In genomic region chr22:35349704-35350538, GRCh38 we compare ENCODE assay signal across 8 cellular contexts. TPM values are rescaled to one million over a fixed set of nuclear protein-coding genes. Genes with fewer than 3 reads are reported as not detected.
DNase-seq lines count a peak whose midpoint lies in the region; ATAC-seq, FAIRE-seq and TF ChIP-seq lines count a peak whose summit lies in the region.

No MANE protein-coding gene starts in this region.

- H3K36me3 ChIP-seq in fibroblast of lung (ENCODE audit: control insufficient read depth, insufficient read depth, low read length) (no peaks in the 10 kb centered on the region), gastrocnemius medialis (peaks cover 0 to 35% of the 10 kb centered on the region in 2 donors)

- H3K27me3 ChIP-seq in fibroblast of lung (ENCODE audit: control insufficient read depth, insufficient read depth, low read length) (no peaks in the 10 kb centered on the region), gastrocnemius medialis (no peaks in the 10 kb centered on the region)

- DNase-seq in DMS53 (lab: John Stamatoyannopoulos, UW) = peak; percentile 68
- peak; percentile 28 for DNase-seq in NCI-H345 treated with DMSO at 0.1 percent for 48 hours (lab: John Stamatoyannopoulos, UW; ENCODE audit: unreplicated experiment)
- peak; percentile 41 for DNase-seq in fibroblast of lung (ENCODE audit: low read depth in 2 of 2)
- peak; percentile 28 to 55 for DNase-seq in gastrocnemius medialis
- DNase-seq in D721Med (ENCODE audit: insufficient read length, low spot score) = no peak
- DNase-seq in activated naive CD4-positive, alpha-beta T cell treated with anti-CD3 and anti-CD28 coated beads, Interleukin-2, amount 50 U/mL, for 16 hours = no peak
- DNase-seq in middle frontal gyrus (ENCODE audit: extremely low spot score, low spot score) = no peak

- H3K9ac ChIP-seq in fibroblast of lung (ENCODE audit: insufficient read depth, low read length) = no peak overlapping the region

- no peak for FAIRE-seq in D721Med (lab: Jason Lieb, UNC)

- H3K4me3 ChIP-seq in fibroblast of lung (replicated peaks in 1 of 4; ENCODE audit: control extremely low read depth in 1 of 4, insufficient read depth in 1 of 4, low read depth in 3 of 4, low read length in 4 of 4) (no peak overlapping the region), gastrocnemius medialis (peak overlapping the region in 1 of 4 donors; percentile 53)

- intact Hi-C loops in gastrocnemius medialis (cut with DNase I; ENCODE audit: low total_unique reads) = loop anchor here (1.0 to 10.0 kb wide), 7 partner anchors 31 to 775 kb away; partner anchors contain the start of gene HMOX1

- no peaks in the 10 kb centered on the region for H4K20me1 ChIP-seq in fibroblast of lung (ENCODE audit: control insufficient read depth, extremely low read depth, insufficient read depth, low read length)

- no peaks in the 10 kb centered on the region for H3K79me2 ChIP-seq in fibroblast of lung (ENCODE audit: control insufficient read depth, insufficient read depth, low read length)

- peak overlapping the region; percentile 32 for H3K27ac ChIP-seq in fibroblast of lung (ENCODE audit: insufficient read depth, low read length)
- H3K27ac ChIP-seq in gastrocnemius medialis = peak overlapping the region; percentile 83 to 91 (median 86)

- TF ChIP-seq POLR2A in gastrocnemius medialis (IDR thresholded peaks at IDR 0.05) = no peak

- ATAC-seq in gastrocnemius medialis (peak; percentile 56 to 67), GM21447 (IDR thresholded peaks at IDR 0.05; ENCODE audit: unreplicated experiment) (no peak)

- H3K9me3 ChIP-seq in fibroblast of lung (ENCODE audit: control insufficient read depth, insufficient read depth, low read depth, low read length) (no peaks in the 10 kb centered on the region), gastrocnemius medialis (no peaks in the 10 kb centered on the region)

- H2AFZ ChIP-seq in fibroblast of lung (ENCODE audit: low read length) = no peak overlapping the region

- H3K4me2 ChIP-seq in fibroblast of lung (ENCODE audit: extremely low read depth, insufficient read depth, low read length) = no peak overlapping the region

- TF ChIP-seq CTCF in fibroblast of lung (conservative IDR thresholded peaks at IDR 0.05 in 1 of 2, IDR thresholded peaks at IDR 0.05 in 1 of 2; ENCODE audit: low read depth in 1 of 2, low read length in 2 of 2) (no peak), gastrocnemius medialis (IDR thresholded peaks at IDR 0.05 in 4 of 5, conservative IDR thresholded peaks at IDR 0.05 in 1 of 5) (no peak), D721Med (IDR thresholded peaks at IDR 0.05; ENCODE audit: insufficient read depth, missing control alignments) (no peak)

- in situ Hi-C loops in gastrocnemius medialis (cut with MboI; ENCODE audit: low sequenced_read_pairs in 4 of 4) = loop anchor here in 2 of 4 donors (25.0 kb wide), 1 partner anchor 237 kb away; no protein-coding TSS in a partner anchor

- H3K4me1 ChIP-seq in fibroblast of lung (ENCODE audit: control insufficient read depth, extremely low read depth, insufficient read depth, low read length) (peaks cover 6% of the 10 kb centered on the region), gastrocnemius medialis (peaks cover 16 to 24% of the 10 kb centered on the region in 2 donors)

RNA-seq across cellular contexts. Expression of gene HMOX1, which starts 31.0 kb away (rescaled TPM):
- total RNA-seq in fibroblast of lung (137 and 243 TPM in 2 replicates), gastrocnemius medialis (100 to 1,000 TPM in 1 of 4 donors, 10 to 100 TPM in 3; 11.4 to 131 (median 22.2) TPM)
- polyA plus RNA-seq in fibroblast of lung = 58.9 and 116 TPM in 2 replicates
- polyA plus RNA-seq in fibroblast of lung (2012) = 68.7 and 141 TPM in 2 replicates
- 70.0 and 157 TPM in 2 replicates for polyA minus RNA-seq in fibroblast of lung (ENCODE audit: low replicate concordance)

RNA-seq across cellular contexts. Expression of gene MCM5, which starts 50.0 kb away (rescaled TPM):
- 7.2 and 13.4 TPM in 2 replicates for total RNA-seq in fibroblast of lung
- 21.7 and 73.4 TPM in 2 replicates for polyA plus RNA-seq in fibroblast of lung
- polyA plus RNA-seq in fibroblast of lung (2012) = 29.6 and 103 TPM in 2 replicates
- 41.2 and 95.1 TPM in 2 replicates for polyA minus RNA-seq in fibroblast of lung (ENCODE audit: low replicate concordance)
- 10 to 100 TPM in 3 of 4 donors, 1 to 10 TPM in 1; 7.1 to 19.3 (median 14.9) TPM for total RNA-seq in gastrocnemius medialis

RNA-seq across cellular contexts. Expression of gene TOM1, which starts 50.2 kb away (rescaled TPM):
- 28.0 and 30.9 TPM in 2 replicates for total RNA-seq in fibroblast of lung
- polyA plus RNA-seq in fibroblast of lung = 51.6 and 68.5 TPM in 2 replicates
- 37.3 and 42.3 TPM in 2 replicates for polyA plus RNA-seq in fibroblast of lung (2012)
- 208 and 232 TPM in 2 replicates for polyA minus RNA-seq in fibroblast of lung (ENCODE audit: low replicate concordance)
- 100 to 1,000 TPM; 363 to 609 (median 425) TPM for total RNA-seq in gastrocnemius medialis

Comparison
In these comparisons a context has a peak if more than half of its experiments do, and no peak if none do; other contexts are left out.
1. DNase-seq: peak in DMS53 (single experiment), NCI-H345 treated with DMSO at 0.1 percent for 48 hours (single experiment), fibroblast of lung (2 of 2) and gastrocnemius medialis (2 of 2); none in D721Med (single experiment), activated naive CD4-positive, alpha-beta T cell treated with anti-CD3 and anti-CD28 coated beads, Interleukin-2, amount 50 U/mL, for 16 hours (single experiment) and middle frontal gyrus (single experiment).
2. RNA of gene TOM1, which starts 50.2 kb away (total RNA-seq): 363 to 609 TPM in gastrocnemius medialis; 28.0 to 30.9 TPM in fibroblast of lung; every median in the first group is over 10 times any median in the second.